17 cellular contexts compared by ENCODE assay signal in the genomic region with DNA sequence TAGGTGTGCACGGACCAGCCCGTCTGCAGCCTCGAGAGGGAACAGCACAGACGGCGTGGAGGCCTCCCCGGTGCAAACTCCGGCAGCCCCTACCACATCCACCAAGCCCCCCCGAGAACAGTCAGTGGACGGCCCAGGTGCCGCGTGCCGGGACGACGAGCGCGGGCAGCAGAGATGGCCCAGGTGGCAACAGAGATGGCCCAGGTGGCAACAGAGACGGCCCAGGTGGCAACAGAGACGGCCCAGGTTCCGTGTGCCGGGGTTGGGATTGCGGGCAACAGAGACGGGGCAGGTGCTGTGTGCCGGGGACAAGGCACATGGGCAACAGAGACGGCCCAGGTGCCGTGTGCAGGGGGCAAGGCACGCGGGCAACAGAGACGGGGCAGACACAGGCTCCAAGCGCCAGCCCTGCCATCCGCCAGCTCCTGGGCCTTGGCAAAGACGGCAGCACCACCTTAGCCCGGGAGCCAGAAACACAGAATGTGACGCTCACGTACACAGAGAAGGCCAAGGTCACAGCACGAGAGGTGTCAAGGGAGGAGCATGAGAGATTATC.
"Had no signal": no experiment of that assay in that cellular context is flagged by ENCODE, and none has a peak within 500 bp of the region (broad histone marks: within the 10 kb centered on the region; RNA-seq: fewer than 3 reads in every experiment).

No MANE protein-coding gene starts in this region.

- H3K27me3 ChIP-seq: ascending aorta, ovary, tibial nerve, vagina had no signal

- H3K4me3 Mint-ChIP-seq: memory B cell, natural killer cell, T-cell had no signal

- H3K27ac Mint-ChIP-seq: memory B cell, natural killer cell, T-cell had no signal

- H3K4me1 Mint-ChIP-seq: memory B cell had no signal

- H3K27me3 Mint-ChIP-seq: T-cell had no signal

- H3K9me3 ChIP-seq: ascending aorta, gastroesophageal sphincter, ovary, vagina had no signal

- H3K36me3 ChIP-seq: ascending aorta, ovary, vagina had no signal

- H3K4me1 ChIP-seq: ascending aorta, gastroesophageal sphincter, vagina had no signal

- ATAC-seq: gastroesophageal sphincter, natural killer cell, T-cell had no signal

- H3K27ac ChIP-seq: ascending aorta, gastroesophageal sphincter, ovary, skin epidermis, tibial nerve, vagina had no signal

- H3K4me3 ChIP-seq: ascending aorta, gastroesophageal sphincter, ovary, skin epidermis, tibial nerve, vagina had no signal

- H3K9me3 Mint-ChIP-seq: natural killer cell, T-cell had no signal

- DNase-seq: activated CD4-positive, CD25-positive, alpha-beta regulatory T cell treated with anti-CD3 and anti-CD28 coated beads, Interleukin-2, amount 50 U/mL, for 72 hours; activated naive CD4-positive, alpha-beta T cell; erythroblast; natural killer cell; stimulated activated CD4-positive, alpha-beta T cell treated with anti-CD3 and anti-CD28 coated beads, Interleukin-4, amount 100 ng/mL, for 4 hours; stimulated activated CD8-positive, alpha-beta memory T cell treated with anti-CD3 and anti-CD28 coated beads, Interleukin-4, amount 100 ng/mL, for 48 hours; stimulated activated naive CD4-positive, alpha-beta T cell treated with Interleukin-2 at 50 U/mL for 16 hours; substantia nigra; T-helper 9 cell had no signal
